In the genomic region with DNA sequence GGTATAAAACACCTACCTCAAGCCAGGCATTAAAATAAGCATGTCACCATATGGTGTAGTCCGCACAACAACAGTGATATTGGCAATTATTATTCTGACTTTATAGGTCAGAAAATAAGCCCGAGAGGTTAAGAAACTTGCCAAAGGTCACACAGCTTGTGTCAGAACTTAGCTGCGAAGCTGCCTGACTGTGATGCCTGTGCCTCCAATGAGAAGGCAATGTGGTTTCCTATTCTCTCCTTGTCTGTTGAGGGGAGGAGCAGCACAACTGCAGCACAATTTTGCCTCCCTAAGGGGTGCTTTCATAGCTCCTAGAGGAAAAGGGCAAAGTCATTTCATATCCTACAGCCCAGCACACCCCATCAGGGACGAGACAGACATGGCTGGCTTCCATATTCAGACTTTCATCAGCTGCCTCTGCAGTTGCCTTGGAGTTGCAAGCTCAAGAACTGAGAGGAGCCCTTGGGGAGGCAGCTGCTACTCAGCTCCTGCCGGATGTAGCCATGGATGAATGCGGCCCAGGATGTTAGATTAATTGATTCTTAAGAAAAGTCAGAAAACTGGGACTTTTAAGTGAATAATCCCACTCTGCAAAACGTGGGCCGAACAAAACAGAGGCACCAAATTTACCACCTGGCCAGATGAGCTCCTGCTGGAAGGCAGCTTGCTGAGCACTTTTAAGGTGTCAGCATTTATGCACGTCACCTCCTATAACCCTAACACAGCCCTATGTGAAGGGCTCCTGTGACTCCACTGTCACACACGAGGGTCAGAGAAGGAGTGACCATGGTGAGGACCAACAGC, we compare ENCODE assay signal across 9 cellular contexts.
DNase-seq lines count a peak whose midpoint lies in the region; ATAC-seq lines count a peak whose summit lies in the region.
"Had no signal": no experiment of that assay in that cellular context is flagged by ENCODE, and none has a peak within 500 bp of the region (broad histone marks: within the 10 kb centered on the region; RNA-seq: fewer than 3 reads in every experiment).

No MANE protein-coding gene starts in this region.

- H3K27me3 Mint-ChIP-seq in stimulated activated memory B cell treated with anti-CD40 and anti-IgM and Interleukin-4, amounts not matched to agents 10 μg/mL and 1 μg/mL and 100 μg/mL, for 72 hours, result no peaks in the 10 kb centered on the region

- no peaks in the 10 kb centered on the region for H3K9me3 Mint-ChIP-seq in stimulated activated memory B cell treated with anti-CD40 and anti-IgM and Interleukin-4, amounts not matched to agents 10 μg/mL and 1 μg/mL and 100 μg/mL, for 72 hours

- peak; percentile 27 to 44 for ATAC-seq in activated CD4-positive, CD25-positive, alpha-beta regulatory T cell treated with anti-CD3 and anti-CD28 coated beads, Interleukin-2, amount 50 U/mL, for 24 hours
- ATAC-seq in stimulated activated memory B cell treated with anti-CD40 and anti-IgM and Interleukin-4, amounts not matched to agents 10 μg/mL and 1 μg/mL and 100 μg/mL, for 72 hours, result no peak
- no peak for ATAC-seq in GM21381 (IDR thresholded peaks at IDR 0.05; ENCODE audit: unreplicated experiment)

- no peaks in the 10 kb centered on the region for H3K36me3 Mint-ChIP-seq in stimulated activated memory B cell treated with anti-CD40 and anti-IgM and Interleukin-4, amounts not matched to agents 10 μg/mL and 1 μg/mL and 100 μg/mL, for 72 hours

- H3K27ac Mint-ChIP-seq in stimulated activated memory B cell treated with anti-CD40 and anti-IgM and Interleukin-4, amounts not matched to agents 10 μg/mL and 1 μg/mL and 100 μg/mL, for 72 hours, result peak overlapping the region; percentile 73

- DNase-seq in activated CD4-positive, CD25-positive, alpha-beta regulatory T cell treated with anti-CD3 and anti-CD28 coated beads, Interleukin-2, amount 50 U/mL, for 72 hours, result no peak
- DNase-seq in RPMI8226 (peak; percentile 79), fibroblast of gingiva (ENCODE audit: low read depth) (peak; percentile 29), SHP77 treated with DMSO at 0.1 percent for 48 hours (lab: John Stamatoyannopoulos, UW) (no peak)
- no peak for DNase-seq in central memory CD4-positive, alpha-beta T cell
- DNase-seq: NCI-H774 had no signal

- no peak overlapping the region for H3K4me3 Mint-ChIP-seq in stimulated activated memory B cell treated with anti-CD40 and anti-IgM and Interleukin-4, amounts not matched to agents 10 μg/mL and 1 μg/mL and 100 μg/mL, for 72 hours

- peaks cover 53% of the 10 kb centered on the region for H3K4me1 Mint-ChIP-seq in stimulated activated memory B cell treated with anti-CD40 and anti-IgM and Interleukin-4, amounts not matched to agents 10 μg/mL and 1 μg/mL and 100 μg/mL, for 72 hours

Comparison
In these comparisons a context has a peak if more than half of its experiments do, and no peak if none do; other contexts are left out.
1. ATAC-seq: peak in activated CD4-positive, CD25-positive, alpha-beta regulatory T cell treated with anti-CD3 and anti-CD28 coated beads, Interleukin-2, amount 50 U/mL, for 24 hours (2 of 2); none in stimulated activated memory B cell treated with anti-CD40 and anti-IgM and Interleukin-4, amounts not matched to agents 10 μg/mL and 1 μg/mL and 100 μg/mL, for 72 hours (single experiment) and GM21381 (single experiment).
2. DNase-seq: peak in RPMI8226 (single experiment) and fibroblast of gingiva (single experiment); none in activated CD4-positive, CD25-positive, alpha-beta regulatory T cell treated with anti-CD3 and anti-CD28 coated beads, Interleukin-2, amount 50 U/mL, for 72 hours (single experiment), SHP77 treated with DMSO at 0.1 percent for 48 hours (single experiment) and central memory CD4-positive, alpha-beta T cell (single experiment).